In genomic region chr14:55272922-55273321, GRCh38 we compare ENCODE assay signal across 9 cellular contexts. TPM values are rescaled to one million over a fixed set of nuclear protein-coding genes. Genes with fewer than 3 reads are reported as not detected.
A peak's percentile ranks its signal among the peaks of the same experiment; 100 is the strongest.
DNase-seq lines count a peak whose midpoint lies in the region; ATAC-seq, FAIRE-seq and TF ChIP-seq lines count a peak whose summit lies in the region.
"Had no signal": no experiment of that assay in that cellular context is flagged by ENCODE, and none has a peak within 500 bp of the region (broad histone marks: within the 10 kb centered on the region; RNA-seq: fewer than 3 reads in every experiment).

No MANE protein-coding gene starts in this region.

- H3K27me3 ChIP-seq in CD8-positive, alpha-beta memory T cell (ENCODE audit: insufficient read depth, low read length, poor library complexity, severe bottlenecking): no peaks in the 10 kb centered on the region
- H3K27me3 ChIP-seq in adrenal gland: no peaks in the 10 kb centered on the region

- H3K4me3 Mint-ChIP-seq in CD8-positive, alpha-beta memory T cell: peak overlapping the region; percentile 87 to 96 (median 91)
- H3K4me3 Mint-ChIP-seq in neural crest cell: peak overlapping the region; percentile 90

- H3K27ac Mint-ChIP-seq in CD8-positive, alpha-beta memory T cell: peak overlapping the region; percentile 21 to 98 (median 94)
- no peak overlapping the region for H3K27ac Mint-ChIP-seq in neural crest cell (ENCODE audit: unreplicated experiment)

- CTCF ChIA-PET in CD8-positive, alpha-beta memory T cell (lab: Charles Lee): interaction anchor here (0.9 to 9.2 kb wide), 10 partner anchors 11 to 103 kb away, joined by 3 to 159 read pairs (median 6); no protein-coding TSS in a partner anchor

- H3K9me3 Mint-ChIP-seq in CD8-positive, alpha-beta memory T cell: no peaks in the 10 kb centered on the region
- H3K9me3 Mint-ChIP-seq in neural crest cell: no peaks in the 10 kb centered on the region

- intact Hi-C loops in adrenal gland (cut with DNase I): loop anchor here (5.0 to 10.0 kb wide), 2 partner anchors 82 to 84 kb away; no protein-coding TSS in a partner anchor

- no peak overlapping the region for H3K4me3 ChIP-seq in CD8-positive, alpha-beta memory T cell (ENCODE audit: low read length)
- peak overlapping the region; percentile 78 for H3K4me3 ChIP-seq in NB4 (ENCODE audit: low read depth, low read length)
- H3K4me3 ChIP-seq in adrenal gland: peak overlapping the region in 1 of 4 donors; percentile 70

- H3K27me3 Mint-ChIP-seq in CD8-positive, alpha-beta memory T cell: no peaks in the 10 kb centered on the region
- H3K27me3 Mint-ChIP-seq in neural crest cell (ENCODE audit: low read depth): peaks cover 2% of the 10 kb centered on the region

- TF ChIP-seq CTCF in NB4 (IDR thresholded peaks at IDR 0.05; ENCODE audit: low read depth, low read length) (no peak), neural crest cell (conservative IDR thresholded peaks at IDR 0.05) (no peak), D721Med (IDR thresholded peaks at IDR 0.05; ENCODE audit: insufficient read depth, missing control alignments) (no peak), adrenal gland (IDR thresholded peaks at IDR 0.05) (no peak)

- peaks cover 31% of the 10 kb centered on the region for H3K4me1 ChIP-seq in CD8-positive, alpha-beta memory T cell (ENCODE audit: insufficient read depth, low read length)
- H3K4me1 ChIP-seq in adrenal gland (replicated peaks in 1 of 2): peaks cover 41 to 45% of the 10 kb centered on the region in 2 donors

- peak overlapping the region; percentile 86 for H3K27ac ChIP-seq in CD8-positive, alpha-beta memory T cell (ENCODE audit: low read depth, low read length)
- H3K27ac ChIP-seq in adrenal gland: peak overlapping the region in 2 of 5 donors; percentile 9 to 92

- TF ChIP-seq POLR2A in NB4 (IDR thresholded peaks at IDR 0.05; ENCODE audit: extremely low read depth, insufficient read length) (no peak), adrenal gland (IDR thresholded peaks at IDR 0.05) (no peak)

- FAIRE-seq in D721Med (lab: Jason Lieb, UNC): no peak

- H3K9me3 ChIP-seq in CD8-positive, alpha-beta memory T cell (ENCODE audit: low read length): no peaks in the 10 kb centered on the region
- H3K9me3 ChIP-seq in adrenal gland (replicated peaks in 1 of 3): no peaks in the 10 kb centered on the region

- H3K36me3 Mint-ChIP-seq in CD8-positive, alpha-beta memory T cell: peaks cover 0 to 6% (median 1%) of the 10 kb centered on the region in 3 donors
- H3K36me3 Mint-ChIP-seq in neural crest cell (ENCODE audit: low read depth): peaks cover 2% of the 10 kb centered on the region

- no peak for DNase-seq in CD8-positive, alpha-beta memory T cell
- DNase-seq in NB4 (ENCODE audit: low read depth) (no peak), dermis blood vessel endothelial cell (peak; percentile 13), neural crest cell (ENCODE audit: low read depth, low spot score) (no peak), D721Med (ENCODE audit: insufficient read length, low spot score) (no peak), adrenal gland (no peak)
- DNase-seq: stimulated activated CD8-positive, alpha-beta memory T cell treated with anti-CD3 and anti-CD28 coated beads, Interleukin-4, amount 100 ng/mL, for 48 hours had no signal

- H3K36me3 ChIP-seq in CD8-positive, alpha-beta memory T cell (ENCODE audit: insufficient read depth, low read length): no peaks in the 10 kb centered on the region
- H3K36me3 ChIP-seq in adrenal gland (replicated peaks in 1 of 2): no peaks in the 10 kb centered on the region

- peaks cover 53 to 70% (median 66%) of the 10 kb centered on the region in 3 donors for H3K4me1 Mint-ChIP-seq in CD8-positive, alpha-beta memory T cell
- H3K4me1 Mint-ChIP-seq in neural crest cell: peaks cover 33% of the 10 kb centered on the region

- POLR2A ChIA-PET in CD8-positive, alpha-beta memory T cell (lab: Charles Lee): interaction anchor here (0.6 to 2.2 kb wide), 3 partner anchors 8 to 201 kb away, joined by 4 to 18 read pairs (median 6); no protein-coding TSS in a partner anchor

- WGBS in adrenal gland, 4 donors: 25 to 40% (median 32%) methylated on average over 2 of the region's 2 CpGs

- ATAC-seq in GM21737 (IDR thresholded peaks at IDR 0.05; ENCODE audit: unreplicated experiment) (no peak), HG03460 (IDR thresholded peaks at IDR 0.05; ENCODE audit: unreplicated experiment) (no peak)

RNA-seq across cellular contexts. Expression of gene FBXO34, which starts 1.7 kb away (rescaled TPM):
- 10 to 100 TPM; 16.2 to 17.9 TPM for total RNA-seq in CD8-positive, alpha-beta memory T cell
- 37.1 TPM for polyA plus RNA-seq in CD8-positive, alpha-beta memory T cell
- total RNA-seq in dermis blood vessel endothelial cell (25.2 and 25.7 TPM in 2 replicates), neural crest cell (17.1 and 17.2 TPM in 2 replicates), adrenal gland (10 to 100 TPM; 12.7 to 31.0 (median 20.5) TPM)
- polyA plus RNA-seq in adrenal gland: 10 to 100 TPM in 1 of 3 donors, 1 to 10 TPM in 2; 5.9 to 16.3 (median 6.6) TPM
